Comparison of ENCODE assay signal across 19 cellular contexts in the genomic region with DNA sequence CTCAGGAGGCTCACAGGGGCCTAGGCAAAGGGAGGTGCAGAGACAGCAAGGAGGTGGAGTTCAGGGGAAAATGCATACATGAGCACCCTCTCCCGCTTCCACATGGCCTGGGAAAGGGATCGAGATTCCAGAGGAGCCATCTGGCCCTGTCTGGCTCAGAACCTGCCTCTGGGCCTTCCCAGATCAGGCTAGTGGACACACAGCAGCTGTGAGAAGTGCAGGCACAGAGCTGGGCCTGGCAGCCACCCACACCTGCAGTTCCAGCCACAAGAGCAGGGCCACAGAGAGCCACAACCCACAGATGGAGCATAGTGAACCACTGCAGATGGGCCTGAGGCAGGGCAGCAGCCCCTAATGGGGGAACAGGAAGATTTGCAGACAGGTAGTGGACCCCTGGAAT. TPM values are rescaled to one million over a fixed set of nuclear protein-coding genes. Genes with fewer than 3 reads are reported as not detected.
DNase-seq lines count a peak whose midpoint lies in the region; ATAC-seq and TF ChIP-seq lines count a peak whose summit lies in the region.
"Had no signal": no experiment of that assay in that cellular context is flagged by ENCODE, and none has a peak within 500 bp of the region (broad histone marks: within the 10 kb centered on the region; RNA-seq: fewer than 3 reads in every experiment).

No MANE protein-coding gene starts in this region.

- H2BK15ac ChIP-seq in neuronal stem cell (ENCODE audit: low read length): peak overlapping the region; percentile 93

- no peak overlapping the region for H3K14ac ChIP-seq in neuronal stem cell (ENCODE audit: low read length)

- no peak overlapping the region for H4K91ac ChIP-seq in neuronal stem cell (ENCODE audit: low read depth, low read length, poor library complexity)

- no peaks in the 10 kb centered on the region for H3K9me3 Mint-ChIP-seq in chondrocyte (ENCODE audit: low read depth)
- H3K9me3 Mint-ChIP-seq: CD4-positive, alpha-beta memory T cell had no signal

- no peak overlapping the region for H2BK120ac ChIP-seq in neuronal stem cell (ENCODE audit: low read depth, low read length)

- H3K36me3 ChIP-seq in neuronal stem cell (replicated peaks in 1 of 2; ENCODE audit: control insufficient read depth in 2 of 2, insufficient read depth in 2 of 2, low read length in 2 of 2): no peaks in the 10 kb centered on the region
- H3K36me3 ChIP-seq: BLaER1 had no signal

- no peak overlapping the region for H3K4me2 ChIP-seq in neuronal stem cell (ENCODE audit: insufficient read depth, low read length, poor library complexity, severe bottlenecking)
- H3K4me2 ChIP-seq: BLaER1 had no signal

- no peaks in the 10 kb centered on the region for H3K4me1 Mint-ChIP-seq in chondrocyte (ENCODE audit: low read depth)
- H3K4me1 Mint-ChIP-seq: CD4-positive, alpha-beta memory T cell had no signal

- DNase-seq in NCI-H446 treated with DMSO at 0.1 percent for 48 hours (lab: John Stamatoyannopoulos, UW): peak; percentile 9
- peak; percentile 74 for DNase-seq in chondrocyte (ENCODE audit: low spot score)
- no peak for DNase-seq in neuronal stem cell (ENCODE audit: low spot score)
- no peak for DNase-seq in globus pallidus (ENCODE audit: low spot score)
- DNase-seq: ACHN; CD4-positive, alpha-beta memory T cell; GDM1; KBM-7; MM.1S; NCI-H1436 treated with DMSO at 0.1 percent for 48 hours; NCI-H2029 treated with DMSO at 0.1 percent for 48 hours; NCI-H226; OCI-M1; Right ventricle myocardium superior had no signal

- H3K27me3 ChIP-seq in neuronal stem cell (ENCODE audit: control insufficient read depth in 3 of 3, insufficient read depth in 3 of 3, low read depth in 1 of 3, low read length in 3 of 3): peaks cover 0 to 34% (median 0%) of the 10 kb centered on the region in 3 experiments
- H3K27me3 ChIP-seq: BLaER1 had no signal

- H3K4me3 Mint-ChIP-seq in chondrocyte (ENCODE audit: unreplicated experiment): no peak overlapping the region
- H3K4me3 Mint-ChIP-seq: CD4-positive, alpha-beta memory T cell had no signal

- peaks cover 3 to 11% of the 10 kb centered on the region in 2 donors for H3K4me1 ChIP-seq in neuronal stem cell (ENCODE audit: control insufficient read depth in 2 of 2, insufficient read depth in 1 of 2, low read depth in 1 of 2, low read length in 2 of 2)

- H3K27ac Mint-ChIP-seq in chondrocyte (ENCODE audit: unreplicated experiment): no peak overlapping the region

- H2BK5ac ChIP-seq in neuronal stem cell (ENCODE audit: low read length): peak overlapping the region; percentile 72

- ATAC-seq in HG03159 (IDR thresholded peaks at IDR 0.05; ENCODE audit: unreplicated experiment) (no peak), HG03280 (IDR thresholded peaks at IDR 0.05; ENCODE audit: unreplicated experiment) (no peak), HG03469 (IDR thresholded peaks at IDR 0.05; ENCODE audit: unreplicated experiment) (no peak)

- peak overlapping the region; percentile 45 for H3K23ac ChIP-seq in neuronal stem cell (ENCODE audit: low read depth, low read length, poor library complexity)

- H4K8ac ChIP-seq in neuronal stem cell (ENCODE audit: low read depth, low read length): no peak overlapping the region

- H3K36me3 Mint-ChIP-seq in chondrocyte (ENCODE audit: low read depth): no peaks in the 10 kb centered on the region
- H3K36me3 Mint-ChIP-seq: CD4-positive, alpha-beta memory T cell had no signal

- TF ChIP-seq CTCF in C4-2B (conservative IDR thresholded peaks at IDR 0.05) (no peak), chondrocyte (IDR thresholded peaks at IDR 0.05) (no peak)

- H3K9ac ChIP-seq in neuronal stem cell (ENCODE audit: low read depth, low read length, poor library complexity): no peak overlapping the region
- H3K9ac ChIP-seq: BLaER1 had no signal

- no peak overlapping the region for H3K4ac ChIP-seq in neuronal stem cell (ENCODE audit: low read length)

- WGBS in neuronal stem cell (ENCODE audit: extremely low coverage in 2 of 2, insufficient read length in 2 of 2, insufficient replicate concordance in 1 of 2), 2 donors: no CpG with 5 or more reads among the region's 2 CpGs

- H2AFZ ChIP-seq in neuronal stem cell (ENCODE audit: low read length): no peak overlapping the region

- H3K27me3 Mint-ChIP-seq in chondrocyte (ENCODE audit: low read depth): peaks cover 12% of the 10 kb centered on the region

- H2AK5ac ChIP-seq in neuronal stem cell (ENCODE audit: low read depth, low read length): peak overlapping the region; percentile 5

- peak overlapping the region; percentile 72 for H3K18ac ChIP-seq in neuronal stem cell (ENCODE audit: low read length)

- peak overlapping the region; percentile 64 for H2BK12ac ChIP-seq in neuronal stem cell (ENCODE audit: low read length)

- H3K27ac ChIP-seq in C4-2B (peak overlapping the region; percentile 52), neuronal stem cell (replicated peaks; ENCODE audit: low read length) (no peak overlapping the region)
- H3K27ac ChIP-seq: BLaER1 had no signal

- H3K4me3 ChIP-seq in neuronal stem cell (ENCODE audit: low read length in 2 of 2): no peak overlapping the region
- H3K4me3 ChIP-seq: BLaER1 had no signal

- H3K9me3 ChIP-seq in neuronal stem cell (replicated peaks in 1 of 2; ENCODE audit: control insufficient read depth in 2 of 2, insufficient read depth in 1 of 2, low read depth in 1 of 2, low read length in 2 of 2): no peaks in the 10 kb centered on the region
- H3K9me3 ChIP-seq: BLaER1 had no signal

- no peaks in the 10 kb centered on the region for H3K79me1 ChIP-seq in neuronal stem cell (ENCODE audit: low read depth, low read length)

RNA-seq across cellular contexts. Expression of a gene that starts 58.2 kb away (rescaled TPM):
- 0.19 to 0.82 TPM (median 0.47 TPM) in 3 replicates for total RNA-seq in chondrocyte
- polyA plus RNA-seq in neuronal stem cell (2013, experiment 1 of 2): 0.04 TPM
- polyA plus RNA-seq in neuronal stem cell (2013, experiment 2 of 2): 0.01 TPM
- total RNA-seq: Right ventricle myocardium superior had no signal

Comparison
In these comparisons a context has a peak if more than half of its experiments do, and no peak if none do; other contexts are left out.
1. DNase-seq: peak in NCI-H446 treated with DMSO at 0.1 percent for 48 hours (single experiment) and chondrocyte (single experiment); none in neuronal stem cell (single experiment) and globus pallidus (single experiment).